10 cellular contexts compared by ENCODE assay signal in the genomic region with DNA sequence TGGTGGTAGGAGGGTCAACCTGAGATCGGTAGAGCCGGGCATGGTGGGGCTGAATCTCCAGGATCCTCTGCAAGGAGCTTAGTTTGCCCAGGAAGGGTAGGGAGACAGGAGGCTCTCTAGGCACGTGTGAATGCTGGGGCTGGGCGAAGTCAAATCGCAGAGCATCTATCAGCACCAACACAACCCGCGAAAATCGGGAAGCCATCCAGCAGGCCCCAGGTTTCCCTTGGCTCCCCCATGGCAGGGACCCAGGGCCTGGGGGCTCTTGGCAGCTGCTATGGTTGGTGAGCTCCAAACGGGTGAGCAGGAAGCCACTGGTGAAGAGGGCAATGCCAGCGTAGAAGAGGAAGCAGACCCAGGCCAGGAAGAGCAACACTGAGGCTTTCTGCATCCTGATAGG. TPM values are rescaled to one million over a fixed set of nuclear protein-coding genes. Genes with fewer than 3 reads are reported as not detected.
DNase-seq lines count a peak whose midpoint lies in the region; ATAC-seq and TF ChIP-seq lines count a peak whose summit lies in the region.
"Had no signal": no experiment of that assay in that cellular context is flagged by ENCODE, and none has a peak within 500 bp of the region (broad histone marks: within the 10 kb centered on the region; RNA-seq: fewer than 3 reads in every experiment).

No MANE protein-coding gene starts in this region.

- H3K4me1 Mint-ChIP-seq in activated B cell treated with CpG ODN at 0.5 μM for 24 hours, result peaks cover 27% of the 10 kb centered on the region

- peaks cover 60% of the 10 kb centered on the region for H3K36me3 Mint-ChIP-seq in activated B cell treated with CpG ODN at 0.5 μM for 24 hours (ENCODE audit: low read depth)

- POLR2A ChIA-PET in activated B cell treated with CpG ODN at 0.5 μM for 24 hours (lab: Charles Lee), result interaction anchor here (0.9 to 4.1 kb wide), 5 partner anchors 8 to 196 kb away, joined by 3 to 34 read pairs (median 10); partner anchors contain the start of genes FANCG, STOML2 and VCP

- peak overlapping the region; percentile 87 for H3K4me3 Mint-ChIP-seq in activated B cell treated with CpG ODN at 0.5 μM for 24 hours

- no peaks in the 10 kb centered on the region for H3K4me1 ChIP-seq in iPS-18a (ENCODE audit: control insufficient read depth, low read depth, low read length)

- peaks cover 36% of the 10 kb centered on the region for H3K36me3 ChIP-seq in iPS-18a (ENCODE audit: control insufficient read depth, low read depth, low read length)

- H3K4me3 ChIP-seq in GM12864 (ENCODE audit: low read depth, low read length) (peak overlapping the region; percentile 92), iPS-18a (ENCODE audit: low read length) (peak overlapping the region; percentile 89)

- CTCF ChIA-PET in activated B cell treated with CpG ODN at 0.5 μM for 24 hours (lab: Charles Lee), result interaction anchor here (0.7 to 6.4 kb wide), 5 partner anchors 8 to 196 kb away, joined by 3 to 45 read pairs (median 3); partner anchors contain the start of genes FANCG, STOML2 and VCP

- H3K27me3 Mint-ChIP-seq in activated B cell treated with CpG ODN at 0.5 μM for 24 hours, result no peaks in the 10 kb centered on the region

- no peaks in the 10 kb centered on the region for H3K27me3 ChIP-seq in iPS-18a (ENCODE audit: control insufficient read depth, insufficient read depth, low read length)

- TF ChIP-seq CTCF in 22Rv1 (IDR thresholded peaks at IDR 0.05) (no peak), GM12864 (IDR thresholded peaks at IDR 0.05; ENCODE audit: low read depth, low read length, missing control alignments) (no peak), activated B cell treated with CpG ODN at 0.5 μM for 24 hours (IDR thresholded peaks at IDR 0.05) (no peak)

- peak overlapping the region; percentile 93 for H3K9ac ChIP-seq in iPS-18a (ENCODE audit: low read length)

- no peaks in the 10 kb centered on the region for H3K9me3 ChIP-seq in iPS-18a (ENCODE audit: control insufficient read depth, low read depth, low read length)

- ATAC-seq in activated B cell treated with CpG ODN at 0.5 μM for 24 hours (ENCODE audit: low read depth) (no peak), HG02798 (IDR thresholded peaks at IDR 0.05; ENCODE audit: poor library complexity, unreplicated experiment) (no peak)

- H3K27ac ChIP-seq in 22Rv1 (peak overlapping the region; percentile 95), iPS-18a (ENCODE audit: low read length) (no peak overlapping the region)

- DNase-seq in GM12864 (ENCODE audit: low read depth) (no peak), activated B cell treated with CpG ODN at 0.5 μM for 24 hours (no peak), NCI-H524 treated with DMSO at 0.1 percent for 48 hours (lab: John Stamatoyannopoulos, UW) (no peak)
- no peak for DNase-seq in stimulated activated naive CD4-positive, alpha-beta T cell treated with Interleukin-2 at 50 U/mL for 16 hours (lab: John Stamatoyannopoulos, UW)
- DNase-seq in stimulated activated CD4-positive, alpha-beta T cell treated with anti-CD3 and anti-CD28 coated beads, Interleukin-4, amount 100 ng/mL, for 1 hour, result no peak
- DNase-seq: DMS153, retina had no signal

- H3K9me3 Mint-ChIP-seq in activated B cell treated with CpG ODN at 0.5 μM for 24 hours, result no peaks in the 10 kb centered on the region

- H3K27ac Mint-ChIP-seq in activated B cell treated with CpG ODN at 0.5 μM for 24 hours, result peak overlapping the region; percentile 93

- intact Hi-C loops in activated B cell treated with CpG ODN at 0.5 μM for 24 hours (cut with micrococcal nuclease), result loop anchor here (5.0 kb wide), 2 partner anchors 33 to 393 kb away; no protein-coding TSS in a partner anchor

RNA-seq across cellular contexts. Expression of gene PIGO, which starts 1.2 kb away (rescaled TPM):
- total RNA-seq in activated B cell treated with CpG ODN at 0.5 μM for 24 hours, result 30.4 and 34.1 TPM in 2 replicates

RNA-seq across cellular contexts. Expression of gene STOML2, which starts 7.8 kb away (rescaled TPM):
- 108 and 113 TPM in 2 replicates for total RNA-seq in activated B cell treated with CpG ODN at 0.5 μM for 24 hours

RNA-seq across cellular contexts. Expression of gene FANCG, which starts 15.4 kb away (rescaled TPM):
- total RNA-seq in activated B cell treated with CpG ODN at 0.5 μM for 24 hours, result 27.4 and 28.8 TPM in 2 replicates

RNA-seq across cellular contexts. Expression of gene ATOSB, which starts 20.5 kb away (rescaled TPM):
- 6.8 and 7.2 TPM in 2 replicates for total RNA-seq in activated B cell treated with CpG ODN at 0.5 μM for 24 hours

RNA-seq across cellular contexts. Expression of gene VCP, which starts 22.8 kb away (rescaled TPM):
- total RNA-seq in activated B cell treated with CpG ODN at 0.5 μM for 24 hours, result 274 and 296 TPM in 2 replicates
